ENCODE assay signal across 10 cellular contexts in genomic region chr7:123410273-123410928, GRCh38.
DNase-seq lines count a peak whose midpoint lies in the region; ATAC-seq and TF ChIP-seq lines count a peak whose summit lies in the region.
"Had no signal": no experiment of that assay in that cellular context is flagged by ENCODE, and none has a peak within 500 bp of the region (broad histone marks: within the 10 kb centered on the region; RNA-seq: fewer than 3 reads in every experiment).

No MANE protein-coding gene starts in this region.

- H3K27ac ChIP-seq in adrenal gland (no peak overlapping the region), left ventricle myocardium inferior (replicated peaks) (no peak overlapping the region), gastrocnemius medialis (peak overlapping the region; percentile 39 to 73 (median 60))

- H3K27me3 ChIP-seq in adrenal gland (no peaks in the 10 kb centered on the region), left ventricle myocardium inferior (ENCODE audit: low read depth) (no peaks in the 10 kb centered on the region), gastrocnemius medialis (no peaks in the 10 kb centered on the region), H7 (ENCODE audit: control insufficient read depth, insufficient read depth, low read length) (no peaks in the 10 kb centered on the region)

- intact Hi-C loops in adrenal gland (cut with DNase I) = no loop called here
- intact Hi-C loops in left ventricle myocardium inferior (cut with micrococcal nuclease) = no loop called here
- intact Hi-C loops in gastrocnemius medialis (cut with DNase I; ENCODE audit: low total_unique reads) = no loop called here

- TF ChIP-seq CTCF in adrenal gland (IDR thresholded peaks at IDR 0.05) (no peak), left ventricle myocardium inferior (IDR thresholded peaks at IDR 0.05; ENCODE audit: borderline replicate concordance) (no peak), gastrocnemius medialis (IDR thresholded peaks at IDR 0.05 in 4 of 5, conservative IDR thresholded peaks at IDR 0.05 in 1 of 5) (no peak)

- 17 to 27% (median 24%) methylated on average over 1 of the region's 1 CpG for WGBS in adrenal gland, 4 donors

- peak; percentile 24 for DNase-seq in HS-5 (ENCODE audit: low read depth)
- DNase-seq in adrenal gland = peak; percentile 21 to 62 (median 35)
- DNase-seq in left ventricle myocardium inferior = peak; percentile 22
- DNase-seq in gastrocnemius medialis = peak in 1 of 2 donors; percentile 56
- no peak for DNase-seq in H7
- DNase-seq in activated naive CD4-positive, alpha-beta T cell (lab: John Stamatoyannopoulos, UW) = no peak
- no peak for DNase-seq in NCI-H446 (lab: John Stamatoyannopoulos, UW)
- DNase-seq: naive B cell, NCI-H526 treated with DMSO at 0.1 percent for 48 hours had no signal

- H3K4me3 ChIP-seq in adrenal gland (no peak overlapping the region), left ventricle myocardium inferior (no peak overlapping the region), gastrocnemius medialis (no peak overlapping the region), H7 (ENCODE audit: insufficient read depth, low read depth, low read length) (no peak overlapping the region)

- H3K4me1 ChIP-seq in adrenal gland (replicated peaks in 1 of 2) (peaks cover 5 to 7% of the 10 kb centered on the region in 2 donors), left ventricle myocardium inferior (peaks cover 9% of the 10 kb centered on the region), gastrocnemius medialis (peaks cover 13 to 17% of the 10 kb centered on the region in 2 donors)

- no peaks in the 10 kb centered on the region for H3K9me3 ChIP-seq in adrenal gland (replicated peaks in 1 of 3)
- H3K9me3 ChIP-seq in left ventricle myocardium inferior (replicated peaks) = no peaks in the 10 kb centered on the region
- no peaks in the 10 kb centered on the region for H3K9me3 ChIP-seq in gastrocnemius medialis

- in situ Hi-C loops in gastrocnemius medialis (cut with MboI; ENCODE audit: low sequenced_read_pairs in 4 of 4) = no loop called here

- ATAC-seq in gastrocnemius medialis (peak; percentile 78 to 97), GM21381 (IDR thresholded peaks at IDR 0.05; ENCODE audit: unreplicated experiment) (no peak)

- TF ChIP-seq POLR2A in adrenal gland (IDR thresholded peaks at IDR 0.05) (no peak), gastrocnemius medialis (IDR thresholded peaks at IDR 0.05) (peak in 1 of 2 donors; percentile 38)

- H3K36me3 ChIP-seq in adrenal gland (replicated peaks in 1 of 2) = no peaks in the 10 kb centered on the region
- H3K36me3 ChIP-seq in left ventricle myocardium inferior = no peaks in the 10 kb centered on the region
- no peaks in the 10 kb centered on the region for H3K36me3 ChIP-seq in gastrocnemius medialis
- no peaks in the 10 kb centered on the region for H3K36me3 ChIP-seq in H7 (replicated peaks; ENCODE audit: control insufficient read depth, insufficient read depth, low read length)

Comparison
In these comparisons a context has a peak if more than half of its experiments do, and no peak if none do; other contexts are left out.
1. DNase-seq: peak in HS-5 (single experiment), adrenal gland (7 of 7) and left ventricle myocardium inferior (single experiment); none in H7 (single experiment), activated naive CD4-positive, alpha-beta T cell (0 of 4) and NCI-H446 (0 of 2).
2. H3K27ac ChIP-seq: peak in gastrocnemius medialis (4 of 4); none in adrenal gland (0 of 5) and left ventricle myocardium inferior (single experiment).